ENCODE assay signal across 1 cellular context in genomic region chr7:27110977-27111752, GRCh38.
TF ChIP-seq lines count a peak whose summit lies in the region.

No MANE protein-coding gene starts in this region.

TF ChIP-seq in IMR-90, 13 proteins besides CTCF, POLR2A, EP300 and RAD21 (continued from another document):
- TF ChIP-seq, protein P1, sequence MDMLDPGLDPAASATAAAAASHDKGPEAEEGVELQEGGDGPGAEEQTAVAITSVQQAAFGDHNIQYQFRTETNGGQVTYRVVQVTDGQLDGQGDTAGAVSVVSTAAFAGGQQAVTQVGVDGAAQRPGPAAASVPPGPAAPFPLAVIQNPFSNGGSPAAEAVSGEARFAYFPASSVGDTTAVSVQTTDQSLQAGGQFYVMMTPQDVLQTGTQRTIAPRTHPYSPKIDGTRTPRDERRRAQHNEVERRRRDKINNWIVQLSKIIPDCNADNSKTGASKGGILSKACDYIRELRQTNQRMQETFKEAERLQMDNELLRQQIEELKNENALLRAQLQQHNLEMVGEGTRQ (IDR thresholded peaks at IDR 0.05; ENCODE audit: low read depth, low read length): no peak
- TF ChIP-seq SMC3 (IDR thresholded peaks at IDR 0.05; ENCODE audit: low read depth, low read length) (no peak), MAZ (IDR thresholded peaks at IDR 0.05; ENCODE audit: borderline replicate concordance, low read depth, low read length) (no peak; the same call in 1 of the 2 replicates)
